Comparison of ENCODE assay signal across 1 cellular context in the genomic region with DNA sequence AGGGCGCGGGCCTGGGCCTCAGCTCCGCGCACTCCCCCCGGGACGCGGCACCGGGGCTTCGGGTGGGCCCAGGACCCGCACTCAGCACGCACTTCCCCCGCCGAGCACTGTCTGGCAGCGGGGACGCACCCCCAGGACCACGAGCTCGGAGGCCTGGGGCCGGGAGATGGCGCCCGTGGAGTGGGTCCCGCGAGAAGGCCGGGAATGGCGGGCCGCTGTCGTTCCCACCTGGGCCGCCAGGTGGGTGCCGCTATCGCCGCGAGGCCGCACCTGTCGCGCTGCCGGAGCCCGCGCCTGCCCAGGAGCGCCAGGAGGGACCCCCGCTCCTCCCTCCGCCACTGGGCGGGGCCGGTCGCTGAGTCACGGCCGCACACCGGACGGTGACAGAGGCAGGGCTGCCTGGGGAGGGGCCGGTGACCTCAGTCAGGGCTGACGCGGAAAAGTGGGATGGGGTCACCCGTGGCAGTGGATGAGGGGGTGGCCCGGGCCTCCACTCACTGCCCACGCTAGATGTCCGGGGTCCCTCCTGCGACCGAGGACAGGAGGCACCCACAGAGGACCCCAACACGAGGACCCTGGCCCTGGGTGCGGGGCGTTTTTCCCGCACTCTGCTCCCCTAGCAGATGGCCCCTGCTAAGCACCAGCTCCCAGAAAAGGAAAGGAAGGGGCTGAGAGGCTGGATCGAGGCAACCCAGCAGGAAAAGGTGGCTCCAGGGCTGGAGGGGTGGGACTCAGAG.
TF ChIP-seq lines count a peak whose summit lies in the region.

No MANE protein-coding gene starts in this region.

TF ChIP-seq in K562, 482 proteins besides CTCF, POLR2A, EP300 and RAD21 (continues in another document):
- TF ChIP-seq ZNF282 (CRISPR knock-in tag; IDR thresholded peaks at IDR 0.05) (0 out of 2 replicates have a peak, but pooled peaks have one; percentile 77), BACH1 (tag; IDR thresholded peaks at IDR 0.05) (no peak), TBP (optimal IDR thresholded peaks at IDR 0.05; ENCODE audit: low read depth, low read length) (no peak), ARID2 (IDR thresholded peaks at IDR 0.05) (no peak), ZNF696 (CRISPR knock-in tag; conservative IDR thresholded peaks at IDR 0.05) (no peak), TAF7 (tag; IDR thresholded peaks at IDR 0.05) (no peak), RBM17 (IDR thresholded peaks at IDR 0.05; ENCODE audit: borderline replicate concordance, low read depth, low read length) (no peak), PURB (CRISPR knock-in tag; IDR thresholded peaks at IDR 0.05; ENCODE audit: low read depth) (no peak), ZNF140 (CRISPR knock-in tag; IDR thresholded peaks at IDR 0.05) (no peak), ILK (tag; IDR thresholded peaks at IDR 0.05; ENCODE audit: borderline replicate concordance, low read depth) (no peak), XRCC4 (IDR thresholded peaks at IDR 0.05; ENCODE audit: extremely low read depth, insufficient read depth, insufficient read length) (no peak), SREBF2 (CRISPR knock-in tag; IDR thresholded peaks at IDR 0.05) (no peak), KLF13 (tag; IDR thresholded peaks at IDR 0.05; ENCODE audit: borderline replicate concordance, low read depth) (no peak), ZNF551 (CRISPR knock-in tag; IDR thresholded peaks at IDR 0.05) (no peak), ATF7 (IDR thresholded peaks at IDR 0.05) (peak; percentile 77), MED1 (CRISPR knock-in tag; IDR thresholded peaks at IDR 0.05; ENCODE audit: borderline replicate concordance) (no peak), CBX8 (IDR thresholded peaks at IDR 0.05; ENCODE audit: borderline replicate concordance, extremely low read depth, low read depth, low read length, poor library complexity, severe bottlenecking) (no peak), ZKSCAN1 (IDR thresholded peaks at IDR 0.05; ENCODE audit: low read depth, low read length) (no peak), U2AF1 (optimal IDR thresholded peaks at IDR 0.05; ENCODE audit: low read depth, low read length) (peak; percentile 91), NR3C1 (CRISPR knock-in tag; IDR thresholded peaks at IDR 0.05) (peak; percentile 87), PHTF2 (CRISPR knock-in tag; IDR thresholded peaks at IDR 0.05) (no peak), ETV5 (CRISPR knock-in tag; IDR thresholded peaks at IDR 0.05; ENCODE audit: low read depth) (no peak), ZNF436 (CRISPR knock-in tag; IDR thresholded peaks at IDR 0.05) (no peak), GTF2F1 (IDR thresholded peaks at IDR 0.05; ENCODE audit: low read depth, low read length) (no peak), ZNF778 (CRISPR knock-in tag; IDR thresholded peaks at IDR 0.05) (no peak), POLR2AphosphoS2 (IDR thresholded peaks at IDR 0.05; ENCODE audit: low read length) (no peak), CBFA2T2 (conservative IDR thresholded peaks at IDR 0.05) (no peak), BCL6 (CRISPR knock-in tag; IDR thresholded peaks at IDR 0.05) (no peak), ZC3H11A (IDR thresholded peaks at IDR 0.05; ENCODE audit: low read depth, low read length) (no peak), ZNF41 (CRISPR knock-in tag; conservative IDR thresholded peaks at IDR 0.05) (no peak), NFIX (CRISPR knock-in tag; IDR thresholded peaks at IDR 0.05; ENCODE audit: low read depth) (no peak), SMAD1 (IDR thresholded peaks at IDR 0.05; ENCODE audit: low read depth, low read length, partially characterized antibody) (no peak), NR4A1 (CRISPR knock-in tag; IDR thresholded peaks at IDR 0.05) (no peak), NR4A1 (tag; IDR thresholded peaks at IDR 0.05) (no peak)
- TF ChIP-seq, protein P1, sequence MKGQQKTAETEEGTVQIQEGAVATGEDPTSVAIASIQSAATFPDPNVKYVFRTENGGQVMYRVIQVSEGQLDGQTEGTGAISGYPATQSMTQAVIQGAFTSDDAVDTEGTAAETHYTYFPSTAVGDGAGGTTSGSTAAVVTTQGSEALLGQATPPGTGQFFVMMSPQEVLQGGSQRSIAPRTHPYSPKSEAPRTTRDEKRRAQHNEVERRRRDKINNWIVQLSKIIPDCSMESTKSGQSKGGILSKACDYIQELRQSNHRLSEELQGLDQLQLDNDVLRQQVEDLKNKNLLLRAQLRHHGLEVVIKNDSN (CRISPR knock-in tag; IDR thresholded peaks at IDR 0.05) = no peak
- TF ChIP-seq, protein P2, sequence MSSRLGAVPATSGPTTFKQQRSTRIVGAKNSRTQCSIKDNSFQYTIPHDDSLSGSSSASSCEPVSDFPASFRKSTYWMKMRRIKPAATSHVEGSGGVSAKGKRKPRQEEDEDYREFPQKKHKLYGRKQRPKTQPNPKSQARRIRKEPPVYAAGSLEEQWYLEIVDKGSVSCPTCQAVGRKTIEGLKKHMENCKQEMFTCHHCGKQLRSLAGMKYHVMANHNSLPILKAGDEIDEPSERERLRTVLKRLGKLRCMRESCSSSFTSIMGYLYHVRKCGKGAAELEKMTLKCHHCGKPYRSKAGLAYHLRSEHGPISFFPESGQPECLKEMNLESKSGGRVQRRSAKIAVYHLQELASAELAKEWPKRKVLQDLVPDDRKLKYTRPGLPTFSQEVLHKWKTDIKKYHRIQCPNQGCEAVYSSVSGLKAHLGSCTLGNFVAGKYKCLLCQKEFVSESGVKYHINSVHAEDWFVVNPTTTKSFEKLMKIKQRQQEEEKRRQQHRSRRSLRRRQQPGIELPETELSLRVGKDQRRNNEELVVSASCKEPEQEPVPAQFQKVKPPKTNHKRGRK (tag; IDR thresholded peaks at IDR 0.05) = no peak
- TF ChIP-seq, protein P3, sequence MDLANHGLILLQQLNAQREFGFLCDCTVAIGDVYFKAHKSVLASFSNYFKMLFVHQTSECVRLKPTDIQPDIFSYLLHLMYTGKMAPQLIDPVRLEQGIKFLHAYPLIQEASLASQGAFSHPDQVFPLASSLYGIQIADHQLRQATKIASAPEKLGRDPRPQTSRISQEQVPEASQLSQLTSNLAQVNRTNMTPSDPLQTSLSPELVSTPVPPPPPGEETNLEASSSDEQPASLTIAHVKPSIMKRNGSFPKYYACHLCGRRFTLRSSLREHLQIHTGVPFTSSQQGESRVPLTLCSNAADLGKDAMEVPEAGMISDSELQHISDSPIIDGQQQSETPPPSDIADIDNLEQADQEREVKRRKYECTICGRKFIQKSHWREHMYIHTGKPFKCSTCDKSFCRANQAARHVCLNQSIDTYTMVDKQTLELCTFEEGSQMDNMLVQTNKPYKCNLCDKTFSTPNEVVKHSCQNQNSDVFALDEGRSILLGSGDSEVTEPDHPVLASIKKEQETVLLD (IDR thresholded peaks at IDR 0.05) = peak; percentile 66; the same call in 1 of the 2 replicates
- TF ChIP-seq, protein P4, sequence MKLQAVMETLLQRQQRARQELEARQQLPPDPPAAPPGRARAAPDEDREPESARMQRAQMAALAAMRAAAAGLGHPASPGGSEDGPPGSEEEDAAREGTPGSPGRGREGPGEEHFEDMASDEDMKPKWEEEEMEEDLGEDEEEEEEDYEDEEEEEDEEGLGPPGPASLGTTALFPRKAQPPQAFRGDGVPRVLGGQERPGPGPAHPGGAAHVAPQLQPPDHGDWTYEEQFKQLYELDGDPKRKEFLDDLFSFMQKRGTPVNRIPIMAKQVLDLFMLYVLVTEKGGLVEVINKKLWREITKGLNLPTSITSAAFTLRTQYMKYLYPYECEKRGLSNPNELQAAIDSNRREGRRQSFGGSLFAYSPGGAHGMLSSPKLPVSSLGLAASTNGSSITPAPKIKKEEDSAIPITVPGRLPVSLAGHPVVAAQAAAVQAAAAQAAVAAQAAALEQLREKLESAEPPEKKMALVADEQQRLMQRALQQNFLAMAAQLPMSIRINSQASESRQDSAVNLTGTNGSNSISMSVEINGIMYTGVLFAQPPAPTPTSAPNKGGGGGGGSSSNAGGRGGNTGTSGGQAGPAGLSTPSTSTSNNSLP (IDR thresholded peaks at IDR 0.05; ENCODE audit: borderline replicate concordance, low read depth, low read length) = no peak
- TF ChIP-seq, protein P5, sequence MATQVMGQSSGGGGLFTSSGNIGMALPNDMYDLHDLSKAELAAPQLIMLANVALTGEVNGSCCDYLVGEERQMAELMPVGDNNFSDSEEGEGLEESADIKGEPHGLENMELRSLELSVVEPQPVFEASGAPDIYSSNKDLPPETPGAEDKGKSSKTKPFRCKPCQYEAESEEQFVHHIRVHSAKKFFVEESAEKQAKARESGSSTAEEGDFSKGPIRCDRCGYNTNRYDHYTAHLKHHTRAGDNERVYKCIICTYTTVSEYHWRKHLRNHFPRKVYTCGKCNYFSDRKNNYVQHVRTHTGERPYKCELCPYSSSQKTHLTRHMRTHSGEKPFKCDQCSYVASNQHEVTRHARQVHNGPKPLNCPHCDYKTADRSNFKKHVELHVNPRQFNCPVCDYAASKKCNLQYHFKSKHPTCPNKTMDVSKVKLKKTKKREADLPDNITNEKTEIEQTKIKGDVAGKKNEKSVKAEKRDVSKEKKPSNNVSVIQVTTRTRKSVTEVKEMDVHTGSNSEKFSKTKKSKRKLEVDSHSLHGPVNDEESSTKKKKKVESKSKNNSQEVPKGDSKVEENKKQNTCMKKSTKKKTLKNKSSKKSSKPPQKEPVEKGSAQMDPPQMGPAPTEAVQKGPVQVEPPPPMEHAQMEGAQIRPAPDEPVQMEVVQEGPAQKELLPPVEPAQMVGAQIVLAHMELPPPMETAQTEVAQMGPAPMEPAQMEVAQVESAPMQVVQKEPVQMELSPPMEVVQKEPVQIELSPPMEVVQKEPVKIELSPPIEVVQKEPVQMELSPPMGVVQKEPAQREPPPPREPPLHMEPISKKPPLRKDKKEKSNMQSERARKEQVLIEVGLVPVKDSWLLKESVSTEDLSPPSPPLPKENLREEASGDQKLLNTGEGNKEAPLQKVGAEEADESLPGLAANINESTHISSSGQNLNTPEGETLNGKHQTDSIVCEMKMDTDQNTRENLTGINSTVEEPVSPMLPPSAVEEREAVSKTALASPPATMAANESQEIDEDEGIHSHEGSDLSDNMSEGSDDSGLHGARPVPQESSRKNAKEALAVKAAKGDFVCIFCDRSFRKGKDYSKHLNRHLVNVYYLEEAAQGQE (CRISPR knock-in tag; IDR thresholded peaks at IDR 0.05; ENCODE audit: low read depth) = 0 out of 2 replicates have a peak, but pooled peaks have one; percentile 22
- TF ChIP-seq, protein P6, sequence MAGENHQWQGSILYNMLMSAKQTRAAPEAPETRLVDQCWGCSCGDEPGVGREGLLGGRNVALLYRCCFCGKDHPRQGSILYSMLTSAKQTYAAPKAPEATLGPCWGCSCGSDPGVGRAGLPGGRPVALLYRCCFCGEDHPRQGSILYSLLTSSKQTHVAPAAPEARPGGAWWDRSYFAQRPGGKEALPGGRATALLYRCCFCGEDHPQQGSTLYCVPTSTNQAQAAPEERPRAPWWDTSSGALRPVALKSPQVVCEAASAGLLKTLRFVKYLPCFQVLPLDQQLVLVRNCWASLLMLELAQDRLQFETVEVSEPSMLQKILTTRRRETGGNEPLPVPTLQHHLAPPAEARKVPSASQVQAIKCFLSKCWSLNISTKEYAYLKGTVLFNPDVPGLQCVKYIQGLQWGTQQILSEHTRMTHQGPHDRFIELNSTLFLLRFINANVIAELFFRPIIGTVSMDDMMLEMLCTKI (IDR thresholded peaks at IDR 0.05; ENCODE audit: partially characterized antibody) = no peak
- TF ChIP-seq, protein P7, sequence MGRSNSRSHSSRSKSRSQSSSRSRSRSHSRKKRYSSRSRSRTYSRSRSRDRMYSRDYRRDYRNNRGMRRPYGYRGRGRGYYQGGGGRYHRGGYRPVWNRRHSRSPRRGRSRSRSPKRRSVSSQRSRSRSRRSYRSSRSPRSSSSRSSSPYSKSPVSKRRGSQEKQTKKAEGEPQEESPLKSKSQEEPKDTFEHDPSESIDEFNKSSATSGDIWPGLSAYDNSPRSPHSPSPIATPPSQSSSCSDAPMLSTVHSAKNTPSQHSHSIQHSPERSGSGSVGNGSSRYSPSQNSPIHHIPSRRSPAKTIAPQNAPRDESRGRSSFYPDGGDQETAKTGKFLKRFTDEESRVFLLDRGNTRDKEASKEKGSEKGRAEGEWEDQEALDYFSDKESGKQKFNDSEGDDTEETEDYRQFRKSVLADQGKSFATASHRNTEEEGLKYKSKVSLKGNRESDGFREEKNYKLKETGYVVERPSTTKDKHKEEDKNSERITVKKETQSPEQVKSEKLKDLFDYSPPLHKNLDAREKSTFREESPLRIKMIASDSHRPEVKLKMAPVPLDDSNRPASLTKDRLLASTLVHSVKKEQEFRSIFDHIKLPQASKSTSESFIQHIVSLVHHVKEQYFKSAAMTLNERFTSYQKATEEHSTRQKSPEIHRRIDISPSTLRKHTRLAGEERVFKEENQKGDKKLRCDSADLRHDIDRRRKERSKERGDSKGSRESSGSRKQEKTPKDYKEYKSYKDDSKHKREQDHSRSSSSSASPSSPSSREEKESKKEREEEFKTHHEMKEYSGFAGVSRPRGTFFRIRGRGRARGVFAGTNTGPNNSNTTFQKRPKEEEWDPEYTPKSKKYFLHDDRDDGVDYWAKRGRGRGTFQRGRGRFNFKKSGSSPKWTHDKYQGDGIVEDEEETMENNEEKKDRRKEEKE (IDR thresholded peaks at IDR 0.05; ENCODE audit: borderline replicate concordance in 1 of 2, control insufficient read depth in 1 of 2, low read depth in 2 of 2, low read length in 1 of 2) = no peak
- TF ChIP-seq, protein P8, sequence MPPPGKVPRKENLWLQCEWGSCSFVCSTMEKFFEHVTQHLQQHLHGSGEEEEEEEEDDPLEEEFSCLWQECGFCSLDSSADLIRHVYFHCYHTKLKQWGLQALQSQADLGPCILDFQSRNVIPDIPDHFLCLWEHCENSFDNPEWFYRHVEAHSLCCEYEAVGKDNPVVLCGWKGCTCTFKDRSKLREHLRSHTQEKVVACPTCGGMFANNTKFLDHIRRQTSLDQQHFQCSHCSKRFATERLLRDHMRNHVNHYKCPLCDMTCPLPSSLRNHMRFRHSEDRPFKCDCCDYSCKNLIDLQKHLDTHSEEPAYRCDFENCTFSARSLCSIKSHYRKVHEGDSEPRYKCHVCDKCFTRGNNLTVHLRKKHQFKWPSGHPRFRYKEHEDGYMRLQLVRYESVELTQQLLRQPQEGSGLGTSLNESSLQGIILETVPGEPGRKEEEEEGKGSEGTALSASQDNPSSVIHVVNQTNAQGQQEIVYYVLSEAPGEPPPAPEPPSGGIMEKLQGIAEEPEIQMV (tag; conservative IDR thresholded peaks at IDR 0.05; ENCODE audit: low read depth) = no peak
- TF ChIP-seq, protein P9, sequence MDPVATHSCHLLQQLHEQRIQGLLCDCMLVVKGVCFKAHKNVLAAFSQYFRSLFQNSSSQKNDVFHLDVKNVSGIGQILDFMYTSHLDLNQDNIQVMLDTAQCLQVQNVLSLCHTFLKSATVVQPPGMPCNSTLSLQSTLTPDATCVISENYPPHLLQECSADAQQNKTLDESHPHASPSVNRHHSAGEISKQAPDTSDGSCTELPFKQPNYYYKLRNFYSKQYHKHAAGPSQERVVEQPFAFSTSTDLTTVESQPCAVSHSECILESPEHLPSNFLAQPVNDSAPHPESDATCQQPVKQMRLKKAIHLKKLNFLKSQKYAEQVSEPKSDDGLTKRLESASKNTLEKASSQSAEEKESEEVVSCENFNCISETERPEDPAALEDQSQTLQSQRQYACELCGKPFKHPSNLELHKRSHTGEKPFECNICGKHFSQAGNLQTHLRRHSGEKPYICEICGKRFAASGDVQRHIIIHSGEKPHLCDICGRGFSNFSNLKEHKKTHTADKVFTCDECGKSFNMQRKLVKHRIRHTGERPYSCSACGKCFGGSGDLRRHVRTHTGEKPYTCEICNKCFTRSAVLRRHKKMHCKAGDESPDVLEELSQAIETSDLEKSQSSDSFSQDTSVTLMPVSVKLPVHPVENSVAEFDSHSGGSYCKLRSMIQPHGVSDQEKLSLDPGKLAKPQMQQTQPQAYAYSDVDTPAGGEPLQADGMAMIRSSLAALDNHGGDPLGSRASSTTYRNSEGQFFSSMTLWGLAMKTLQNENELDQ (CRISPR knock-in tag; IDR thresholded peaks at IDR 0.05; ENCODE audit: borderline replicate concordance) = peak; percentile 62; the same call in 1 of the 2 replicates
